In the genomic region with DNA sequence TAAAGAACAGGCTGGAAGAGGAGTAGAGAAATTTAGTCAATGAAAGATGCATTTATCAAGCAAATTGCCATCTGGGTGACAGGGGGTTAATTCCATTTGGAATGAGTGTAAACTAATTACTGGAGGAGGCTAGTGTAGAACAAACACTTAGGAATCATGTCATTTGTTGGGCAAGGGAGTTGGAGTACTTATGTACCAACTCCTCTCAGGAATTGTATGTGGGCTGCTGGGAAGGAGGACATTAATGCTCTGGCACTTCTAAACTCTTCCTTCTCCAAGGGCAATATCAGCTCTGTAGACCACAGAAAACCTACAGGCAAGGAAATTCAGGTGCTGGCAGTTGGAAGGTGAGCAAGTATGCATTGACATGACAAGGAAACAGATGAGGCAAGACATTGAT, we compare ENCODE assay signal across 15 cellular contexts.
DNase-seq lines count a peak whose midpoint lies in the region; ATAC-seq and TF ChIP-seq lines count a peak whose summit lies in the region.
"Had no signal": no experiment of that assay in that cellular context is flagged by ENCODE, and none has a peak within 500 bp of the region (broad histone marks: within the 10 kb centered on the region; RNA-seq: fewer than 3 reads in every experiment).

No MANE protein-coding gene starts in this region.

- DNase-seq in NCI-H1417 (lab: John Stamatoyannopoulos, UW) = peak in 2 of 3 experiments; percentile 12 to 65
- DNase-seq in NCI-H1417 treated with DMSO at 0.1 percent for 48 hours (lab: John Stamatoyannopoulos, UW) = no peak
- peak; percentile 63 for DNase-seq in NCI-H2029 (lab: John Stamatoyannopoulos, UW)
- DNase-seq in NCI-H774 (lab: John Stamatoyannopoulos, UW) = peak; percentile 46
- DNase-seq in left lung = no peak
- DNase-seq in globus pallidus (ENCODE audit: low spot score) = no peak
- DNase-seq in stimulated activated naive CD4-positive, alpha-beta T cell treated with Interleukin-2 at 50 U/mL for 16 hours (lab: John Stamatoyannopoulos, UW) = no peak
- DNase-seq: 8988T; AML-193; Caco-2; CD8-positive, alpha-beta memory T cell; GM23248 had no signal

- H3K27ac ChIP-seq in left lung = no peak overlapping the region
- H3K27ac ChIP-seq: BLaER1, GM23248 had no signal

- intact Hi-C loops in left lung (cut with DNase I) = no loop called here

- H3K9me3 ChIP-seq in left lung = peaks cover 0 to 2% of the 10 kb centered on the region in 2 donors
- H3K9me3 ChIP-seq: BLaER1, Caco-2, HAP-1 had no signal

- peak; percentile 66 for ATAC-seq in left lung
- ATAC-seq in GM18873 (IDR thresholded peaks at IDR 0.05; ENCODE audit: low FRiP score, unreplicated experiment) = no peak

- no peak overlapping the region for H3K4me3 ChIP-seq in left lung
- H3K4me3 ChIP-seq: BLaER1, GM23248, HAP-1 had no signal

- no peaks in the 10 kb centered on the region for H3K4me1 ChIP-seq in left lung
- H3K4me1 ChIP-seq: BLaER1, Caco-2, HAP-1 had no signal

- H3K27me3 ChIP-seq in left lung = no peaks in the 10 kb centered on the region
- H3K27me3 ChIP-seq: BLaER1 had no signal

- TF ChIP-seq CTCF in left lung (IDR thresholded peaks at IDR 0.05) = no peak

- no peaks in the 10 kb centered on the region for H3K36me3 ChIP-seq in left lung
- H3K36me3 ChIP-seq: BLaER1, HAP-1 had no signal

Comparison
In these comparisons a context has a peak if more than half of its experiments do, and no peak if none do; other contexts are left out.
1. DNase-seq: peak in NCI-H1417 (2 of 3), NCI-H2029 (single experiment) and NCI-H774 (single experiment); none in NCI-H1417 treated with DMSO at 0.1 percent for 48 hours (single experiment), left lung (0 of 2), globus pallidus (single experiment) and stimulated activated naive CD4-positive, alpha-beta T cell treated with Interleukin-2 at 50 U/mL for 16 hours (single experiment).